In genomic region chrX:49162620-49163019, GRCh38 we compare ENCODE assay signal across 8 cellular contexts. TPM values are rescaled to one million over a fixed set of nuclear protein-coding genes. Genes with fewer than 3 reads are reported as not detected.
A peak's percentile ranks its signal among the peaks of the same experiment; 100 is the strongest.
DNase-seq lines count a peak whose midpoint lies in the region; ATAC-seq and TF ChIP-seq lines count a peak whose summit lies in the region.

TSS of gene MAGIX (plus strand) at chrX:49162758. CDS start at chrX:49162890, 132 bp downstream.

- H3K9ac ChIP-seq in fibroblast of lung (ENCODE audit: insufficient read depth, low read length) = peak within 1 kb of the TSS; percentile 62
- H3K9ac ChIP-seq in trophoblast cell (ENCODE audit: low read length) = no peak within 1 kb of the TSS

- H3K4me1 ChIP-seq in DOHH2 (ENCODE audit: control insufficient read depth, low read length) (peaks cover 29% of the 10 kb centered on the region), SJCRH30 (no peaks in the 10 kb centered on the region), fibroblast of lung (ENCODE audit: control insufficient read depth, extremely low read depth, insufficient read depth, low read length) (peaks cover 3% of the 10 kb centered on the region), trophoblast cell (ENCODE audit: control insufficient read depth in 1 of 2, insufficient read depth in 2 of 2, low read length in 2 of 2) (peaks cover 13 to 15% of the 10 kb centered on the region in 2 experiments)

- TF ChIP-seq CTCF in DOHH2 (IDR thresholded peaks at IDR 0.05; ENCODE audit: low read depth, low read length, poor library complexity, severe bottlenecking) (no peak), fibroblast of lung (conservative IDR thresholded peaks at IDR 0.05 in 1 of 2, IDR thresholded peaks at IDR 0.05 in 1 of 2; ENCODE audit: low read depth in 1 of 2, low read length in 2 of 2) (no peak)

- H3K79me1 ChIP-seq in trophoblast cell (ENCODE audit: low read length) = peaks cover 9% of the 10 kb centered on the region

- H3K4me2 ChIP-seq in DOHH2 (ENCODE audit: low read length) (peak within 1 kb of the TSS; percentile 83), fibroblast of lung (ENCODE audit: extremely low read depth, insufficient read depth, low read length) (peak within 1 kb of the TSS; percentile 44), trophoblast cell (ENCODE audit: low read length) (peak within 1 kb of the TSS; percentile 60)

- peak within 1 kb of the TSS; percentile 65 for H3K18ac ChIP-seq in trophoblast cell (ENCODE audit: low read length)

- H3K4me3 ChIP-seq in DOHH2 (ENCODE audit: low read length) (peak within 1 kb of the TSS; percentile 74), SJCRH30 (peak within 1 kb of the TSS; percentile 62), fibroblast of lung (replicated peaks in 1 of 4; ENCODE audit: control extremely low read depth in 1 of 4, insufficient read depth in 1 of 4, low read depth in 3 of 4, low read length in 4 of 4) (peak within 1 kb of the TSS in 3 of 4 experiments; percentile 4 to 39 (median 21)), trophoblast cell (ENCODE audit: low read depth, low read length) (no peak within 1 kb of the TSS)

- H3F3A ChIP-seq in DOHH2 (ENCODE audit: control insufficient read depth, insufficient read depth) = peaks cover under 1% of the 10 kb centered on the region

- H3K79me2 ChIP-seq in DOHH2 (ENCODE audit: control insufficient read depth, low read length) (no peaks in the 10 kb centered on the region), fibroblast of lung (ENCODE audit: control insufficient read depth, insufficient read depth, low read length) (no peaks in the 10 kb centered on the region), trophoblast cell (ENCODE audit: control insufficient read depth, insufficient read depth, low read length, poor library complexity) (peaks cover 3% of the 10 kb centered on the region)

- peak within 1 kb of the TSS; percentile 37 for H4K91ac ChIP-seq in trophoblast cell (ENCODE audit: low read depth, low read length)

- no peaks in the 10 kb centered on the region for H3K36me3 ChIP-seq in DOHH2 (ENCODE audit: control insufficient read depth, low read length)
- no peaks in the 10 kb centered on the region for H3K36me3 ChIP-seq in SJCRH30
- no peaks in the 10 kb centered on the region for H3K36me3 ChIP-seq in fibroblast of lung (ENCODE audit: control insufficient read depth, insufficient read depth, low read length)
- peaks cover 0 to 2% of the 10 kb centered on the region in 2 experiments for H3K36me3 ChIP-seq in trophoblast cell (ENCODE audit: control insufficient read depth in 1 of 2, insufficient read depth in 2 of 2, low read length in 2 of 2)

- no peak for DNase-seq in SJCRH30
- no peak for DNase-seq in fibroblast of lung (ENCODE audit: low read depth in 2 of 2)
- DNase-seq in trophoblast cell = peak in 1 of 2 donors; percentile 16
- no peak for DNase-seq in LoVo (ENCODE audit: low spot score)
- no peak for DNase-seq in KG1 (lab: John Stamatoyannopoulos, UW)
- DNase-seq in NCI-H146 treated with DMSO at 0.1 percent for 48 hours (lab: John Stamatoyannopoulos, UW; ENCODE audit: unreplicated experiment) = no peak

- H3K23ac ChIP-seq in trophoblast cell (ENCODE audit: low read length) = no peak within 1 kb of the TSS

- H2BK120ac ChIP-seq in trophoblast cell (ENCODE audit: insufficient read depth, low read length, poor library complexity) = peak within 1 kb of the TSS; percentile 38

- no peak for ATAC-seq in GM18873 (IDR thresholded peaks at IDR 0.05; ENCODE audit: low FRiP score, unreplicated experiment)

- H4K20me1 ChIP-seq in DOHH2 (ENCODE audit: control insufficient read depth, insufficient read depth, low read depth, low read length) = no peaks in the 10 kb centered on the region
- H4K20me1 ChIP-seq in fibroblast of lung (ENCODE audit: control insufficient read depth, extremely low read depth, insufficient read depth, low read length) = no peaks in the 10 kb centered on the region

- H2BK5ac ChIP-seq in trophoblast cell (ENCODE audit: low read depth, low read length, poor library complexity) = peak within 1 kb of the TSS; percentile 49

- H2BK12ac ChIP-seq in trophoblast cell (ENCODE audit: low read length) = no peak within 1 kb of the TSS

- peak within 1 kb of the TSS; percentile 69 for H3K4ac ChIP-seq in trophoblast cell (ENCODE audit: low read depth, low read length)

- H4K8ac ChIP-seq in trophoblast cell (ENCODE audit: low read depth, low read length) = peak within 1 kb of the TSS; percentile 97

- no peaks in the 10 kb centered on the region for H3K9me2 ChIP-seq in DOHH2 (replicated peaks; ENCODE audit: control insufficient read depth, low read length)

- peak within 1 kb of the TSS; percentile 87 for H4K12ac ChIP-seq in trophoblast cell (ENCODE audit: low read depth, low read length)

- H2AK5ac ChIP-seq in trophoblast cell (ENCODE audit: low read length) = no peak within 1 kb of the TSS

- H3K27ac ChIP-seq in DOHH2 (ENCODE audit: low read depth, low read length) (no peak within 1 kb of the TSS), SJCRH30 (no peak within 1 kb of the TSS), fibroblast of lung (ENCODE audit: insufficient read depth, low read length) (peak within 1 kb of the TSS; percentile 27), trophoblast cell (ENCODE audit: low read depth, low read length) (no peak within 1 kb of the TSS)

- H3K9me3 ChIP-seq in DOHH2 (ENCODE audit: control insufficient read depth, insufficient read depth, low read length) (no peaks in the 10 kb centered on the region), SJCRH30 (replicated peaks) (no peaks in the 10 kb centered on the region), fibroblast of lung (ENCODE audit: control insufficient read depth, insufficient read depth, low read depth, low read length) (no peaks in the 10 kb centered on the region), trophoblast cell (ENCODE audit: insufficient read depth, low read depth, low read length) (peaks cover 2% of the 10 kb centered on the region)

- H3K14ac ChIP-seq in trophoblast cell (ENCODE audit: low read length) = peak within 1 kb of the TSS; percentile 61

- H3K27me3 ChIP-seq in DOHH2 (ENCODE audit: control insufficient read depth, low read length) = no peaks in the 10 kb centered on the region
- H3K27me3 ChIP-seq in SJCRH30 = no peaks in the 10 kb centered on the region
- no peaks in the 10 kb centered on the region for H3K27me3 ChIP-seq in fibroblast of lung (ENCODE audit: control insufficient read depth, insufficient read depth, low read length)
- no peaks in the 10 kb centered on the region for H3K27me3 ChIP-seq in trophoblast cell (ENCODE audit: insufficient read depth, low read length)

- no CpG with 5 or more reads among the region's 28 CpGs for WGBS in trophoblast cell (ENCODE audit: extremely low coverage, insufficient coverage, insufficient read length)

- H2AFZ ChIP-seq in fibroblast of lung (ENCODE audit: low read length) = peak within 1 kb of the TSS; percentile 46
- peak within 1 kb of the TSS; percentile 83 for H2AFZ ChIP-seq in trophoblast cell (ENCODE audit: insufficient read depth, low read length, poor library complexity)

RNA-seq across cellular contexts. Expression of gene MAGIX, which starts in this region (rescaled TPM):
- total RNA-seq in SJCRH30 (2014; rRNA removed; shearing (Covaris generic)) = 0.53 and 1.2 TPM in 2 replicates
- 1.0 and 1.7 TPM in 2 replicates for total RNA-seq in fibroblast of lung
- 0.34 and 0.40 TPM in 2 replicates for polyA plus RNA-seq in fibroblast of lung
- 0.66 and 0.88 TPM in 2 replicates for polyA plus RNA-seq in fibroblast of lung (2012)
- polyA minus RNA-seq in fibroblast of lung (ENCODE audit: low replicate concordance) = 0.07 TPM in 1 of 2 replicates, not detected in the other
- 3.2 and 3.6 TPM in 2 replicates for polyA plus RNA-seq in trophoblast cell (2013)
